23 cellular contexts compared by ENCODE assay signal in the genomic region with DNA sequence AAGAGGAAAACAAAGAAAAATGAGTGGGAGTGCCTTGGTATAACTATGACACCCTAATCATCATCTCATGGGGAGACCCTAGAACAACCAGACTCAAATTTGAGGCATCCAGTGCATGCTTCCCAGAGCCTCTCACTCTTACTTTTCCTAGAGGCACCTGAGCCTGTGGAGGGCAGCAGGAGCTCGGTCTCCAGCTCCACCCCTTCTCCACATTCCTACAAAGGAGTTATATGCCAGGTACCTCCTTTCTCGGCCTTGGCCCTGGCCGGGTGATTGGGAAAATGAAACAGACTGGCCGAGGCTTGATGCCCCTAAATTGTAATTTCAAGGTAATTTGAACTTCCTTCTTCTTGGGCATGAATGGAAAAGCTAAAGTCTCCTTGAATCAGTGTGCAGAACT.
DNase-seq lines count a peak whose midpoint lies in the region; ATAC-seq, FAIRE-seq and TF ChIP-seq lines count a peak whose summit lies in the region.
"Had no signal": no experiment of that assay in that cellular context is flagged by ENCODE, and none has a peak within 500 bp of the region (broad histone marks: within the 10 kb centered on the region; RNA-seq: fewer than 3 reads in every experiment).

No MANE protein-coding gene starts in this region.

- H3K18ac ChIP-seq in H9 (ENCODE audit: insufficient read length, low read depth, low read length): no peak overlapping the region

- no peak overlapping the region for H3K27ac Mint-ChIP-seq in H9
- no peak overlapping the region for H3K27ac Mint-ChIP-seq in endodermal cell
- H3K27ac Mint-ChIP-seq: B cell; CD4-positive, CD25-positive, alpha-beta regulatory T cell; CD8-positive, alpha-beta T cell had no signal

- intact Hi-C loops in body of pancreas (cut with DNase I): no loop called here
- intact Hi-C loops in pancreas (cut with DNase I): no loop called here

- H3K4ac ChIP-seq in H9 (ENCODE audit: low read depth, low read length): no peak overlapping the region

- no peak overlapping the region for H4K8ac ChIP-seq in H9 (replicated peaks; ENCODE audit: insufficient read length, low read depth, low read length)

- H3K56ac ChIP-seq in H9 (ENCODE audit: insufficient read length, low read depth, low read length): no peak overlapping the region

- TF ChIP-seq CTCF in H9 (conservative IDR thresholded peaks at IDR 0.05): no peak; the same call in 2 of the 3 replicates
- TF ChIP-seq CTCF in body of pancreas (IDR thresholded peaks at IDR 0.05): peak in 4 of 7 experiments; percentile 6 to 24 (median 13)
- TF ChIP-seq CTCF in endodermal cell (conservative IDR thresholded peaks at IDR 0.05): no peak
- TF ChIP-seq CTCF in pancreas (IDR thresholded peaks at IDR 0.05): no peak

- no peak overlapping the region for H3K23ac ChIP-seq in H9 (ENCODE audit: insufficient read length, low read depth, low read length)

- no peak overlapping the region for H3K27ac ChIP-seq in H9 (ENCODE audit: insufficient read length, low read depth, low read length)
- no peak overlapping the region for H3K27ac ChIP-seq in body of pancreas
- H3K27ac ChIP-seq in endodermal cell (ENCODE audit: low read depth, low read length): no peak overlapping the region
- H3K27ac ChIP-seq in pancreas: no peak overlapping the region
- H3K27ac ChIP-seq: 22Rv1, BLaER1, C4-2B had no signal

- TF ChIP-seq POLR2A in body of pancreas (IDR thresholded peaks at IDR 0.05): no peak

- no peaks in the 10 kb centered on the region for H3K79me2 ChIP-seq in H9 (ENCODE audit: insufficient read depth, low read length)

- peaks cover 0 to 2% (median 0%) of the 10 kb centered on the region in 3 experiments; a peak in 1 of 7 replicates for H3K36me3 Mint-ChIP-seq in H9 (ENCODE audit: insufficient read depth in 1 of 3, low read depth in 3 of 3)
- H3K36me3 Mint-ChIP-seq in endodermal cell (ENCODE audit: low read depth): no peaks in the 10 kb centered on the region
- H3K36me3 Mint-ChIP-seq: CD4-positive, CD25-positive, alpha-beta regulatory T cell; CD8-positive, alpha-beta T cell had no signal

- no peak overlapping the region for H2BK12ac ChIP-seq in H9 (ENCODE audit: insufficient read length, low read depth, low read length)

- H2BK120ac ChIP-seq in H9 (ENCODE audit: low read depth, low read length, poor library complexity, severe bottlenecking): no peak overlapping the region

- H2BK5ac ChIP-seq in H9 (ENCODE audit: insufficient read length, low read length): no peak overlapping the region

- no peaks in the 10 kb centered on the region for H3K23me2 ChIP-seq in H9 (ENCODE audit: insufficient read length, low read depth, low read length, poor library complexity, severe bottlenecking)

- no peak overlapping the region for H2BK15ac ChIP-seq in H9 (ENCODE audit: low read depth, low read length)

- H4K20me1 ChIP-seq in H9 (ENCODE audit: control insufficient read depth, insufficient read depth, insufficient read length): no peaks in the 10 kb centered on the region
- H4K20me1 ChIP-seq: BLaER1 had no signal

- no peak overlapping the region for H3K4me2 ChIP-seq in H9 (ENCODE audit: insufficient read depth, insufficient read length, low read length)
- H3K4me2 ChIP-seq: BLaER1 had no signal

- H3K9me3 ChIP-seq in H9 (ENCODE audit: control insufficient read depth, low read depth, low read length): no peaks in the 10 kb centered on the region
- H3K9me3 ChIP-seq in body of pancreas: no peaks in the 10 kb centered on the region
- peaks cover 13% of the 10 kb centered on the region for H3K9me3 ChIP-seq in endodermal cell (ENCODE audit: control insufficient read depth, low read length)
- no peaks in the 10 kb centered on the region for H3K9me3 ChIP-seq in pancreas
- H3K9me3 ChIP-seq: BLaER1, Caco-2 had no signal

- peaks cover 7 to 11% of the 10 kb centered on the region in 2 experiments; a peak in 3 of 4 replicates for H3K4me1 Mint-ChIP-seq in H9
- no peaks in the 10 kb centered on the region for H3K4me1 Mint-ChIP-seq in endodermal cell
- H3K4me1 Mint-ChIP-seq: B cell; CD4-positive, CD25-positive, alpha-beta regulatory T cell had no signal

- no peak overlapping the region for H4K5ac ChIP-seq in H9 (ENCODE audit: insufficient read length, low read depth, low read length)

- H3T11ph ChIP-seq in H9 (ENCODE audit: low read length): no peak overlapping the region

- H2AFZ ChIP-seq in H9 (ENCODE audit: low read length): no peak overlapping the region

- FAIRE-seq in pancreas (lab: Jason Lieb, UNC): no peak
- FAIRE-seq: A204.1, G401.6, GM12892 had no signal

- no peaks in the 10 kb centered on the region for H3K27me3 ChIP-seq in H9 (ENCODE audit: insufficient read depth, low read length)
- H3K27me3 ChIP-seq in body of pancreas: no peaks in the 10 kb centered on the region
- H3K27me3 ChIP-seq in endodermal cell (ENCODE audit: control insufficient read depth, insufficient read depth, low read length, poor library complexity, severe bottlenecking): no peaks in the 10 kb centered on the region
- H3K27me3 ChIP-seq in pancreas: no peaks in the 10 kb centered on the region
- H3K27me3 ChIP-seq: BLaER1 had no signal

- H3K27me3 Mint-ChIP-seq in H9 (ENCODE audit: low read depth) (no peaks in the 10 kb centered on the region; the same call in 1 of the 2 replicates), endodermal cell (ENCODE audit: insufficient read depth) (no peaks in the 10 kb centered on the region)
- H3K27me3 Mint-ChIP-seq: B cell; CD4-positive, CD25-positive, alpha-beta regulatory T cell had no signal

- no peak overlapping the region for H2AK5ac ChIP-seq in H9 (ENCODE audit: insufficient read length, low read length)

- H3K36me3 ChIP-seq in body of pancreas (replicated peaks in 1 of 2; ENCODE audit: insufficient read depth in 1 of 2, low read depth in 2 of 2) (no peaks in the 10 kb centered on the region), endodermal cell (ENCODE audit: control insufficient read depth, insufficient read depth, low read length) (no peaks in the 10 kb centered on the region), pancreas (no peaks in the 10 kb centered on the region)
- H3K36me3 ChIP-seq: BLaER1 had no signal

- H3K4me3 ChIP-seq in body of pancreas (no peak overlapping the region), endodermal cell (ENCODE audit: low read length) (no peak overlapping the region), pancreas (no peak overlapping the region)
- H3K4me3 ChIP-seq: BLaER1 had no signal

- H3K9ac ChIP-seq in H9 (ENCODE audit: extremely low read depth, insufficient read length, low read length) (no peak overlapping the region), endodermal cell (ENCODE audit: extremely low read depth, low read length, poor library complexity, severe bottlenecking) (no peak overlapping the region)
- H3K9ac ChIP-seq: BLaER1 had no signal

- no peak overlapping the region for H2BK20ac ChIP-seq in H9 (ENCODE audit: low read depth, low read length, poor library complexity, severe bottlenecking)

- no peak overlapping the region for H3K4me3 Mint-ChIP-seq in H9
- H3K4me3 Mint-ChIP-seq in endodermal cell: no peak overlapping the region
- H3K4me3 Mint-ChIP-seq: B cell; CD4-positive, CD25-positive, alpha-beta regulatory T cell; CD8-positive, alpha-beta T cell had no signal

- no peaks in the 10 kb centered on the region for H3K79me1 ChIP-seq in H9 (ENCODE audit: insufficient read depth, low read depth, low read length, poor library complexity, severe bottlenecking)

- H3K4me1 ChIP-seq in H9 (ENCODE audit: insufficient read depth, low read length) (no peaks in the 10 kb centered on the region), body of pancreas (no peaks in the 10 kb centered on the region), endodermal cell (ENCODE audit: control insufficient read depth, insufficient read depth, low read length) (no peaks in the 10 kb centered on the region), pancreas (no peaks in the 10 kb centered on the region)
- H3K4me1 ChIP-seq: BLaER1, Caco-2 had no signal

- no peaks in the 10 kb centered on the region; a peak in 1 of 5 replicates for H3K9me3 Mint-ChIP-seq in H9
- H3K9me3 Mint-ChIP-seq in endodermal cell: no peaks in the 10 kb centered on the region

- DNase-seq in H9: peak; percentile 33
- peak; percentile 5 to 19 (median 16) for DNase-seq in body of pancreas
- DNase-seq in endodermal cell: peak; percentile 51
- peak in 2 of 6 donors; percentile 26 to 31 for DNase-seq in pancreas
- no peak for DNase-seq in NCI-H1092 (lab: John Stamatoyannopoulos, UW)
- DNase-seq in NCI-H1417 treated with DMSO at 0.1 percent for 48 hours (lab: John Stamatoyannopoulos, UW): no peak
- DNase-seq: Caco-2; CD4-positive, CD25-positive, alpha-beta regulatory T cell; CD8-positive, alpha-beta T cell; DMS153; DND-41; GOT3; H7 had no signal

- WGBS in H9 (ENCODE audit: extremely low coverage, insufficient read length, low lambda C conversion rate): no CpG with 5 or more reads among the region's 4 CpGs
- WGBS in body of pancreas, 2 donors: 26 to 33% methylated on average over 4 of the region's 4 CpGs
- WGBS in endodermal cell (ENCODE audit: insufficient coverage in 1 of 2, insufficient read length in 1 of 2), 2 experiments: 77 to 80% methylated on average over 4 of the region's 4 CpGs
- WGBS in pancreas, 2 donors: 13 to 25% methylated on average over 4 of the region's 4 CpGs

- no peak overlapping the region for H4K91ac ChIP-seq in H9 (ENCODE audit: insufficient read length, low read depth, low read length)

- ATAC-seq in body of pancreas: no peak
- peak in 3 of 4 donors; percentile 41 to 93 (median 71) for ATAC-seq in pancreas
- no peak for ATAC-seq in HG03520 (IDR thresholded peaks at IDR 0.05; ENCODE audit: unreplicated experiment)
- ATAC-seq in GM18519 (IDR thresholded peaks at IDR 0.05; ENCODE audit: low FRiP score, unreplicated experiment): no peak
- ATAC-seq: CD8-positive, alpha-beta T cell; HCT116 had no signal

- no peak overlapping the region for H3K14ac ChIP-seq in H9 (ENCODE audit: insufficient read depth, low read length)

Comparison
In these comparisons a context has a peak if more than half of its experiments do, and no peak if none do; other contexts are left out.
1. DNase-seq: peak in H9 (single experiment), body of pancreas (4 of 4) and endodermal cell (single experiment); none in NCI-H1092 (single experiment) and NCI-H1417 treated with DMSO at 0.1 percent for 48 hours (single experiment).
2. CTCF ChIP-seq: peak in body of pancreas (4 of 7); none in H9 (single experiment), endodermal cell (single experiment) and pancreas (0 of 4).
3. ATAC-seq: peak in pancreas (3 of 4); none in body of pancreas (single experiment), HG03520 (single experiment) and GM18519 (single experiment).